In genomic region chr6:110015206-110015605, GRCh38 we compare ENCODE assay signal across 10 cellular contexts. TPM values are rescaled to one million over a fixed set of nuclear protein-coding genes. Genes with fewer than 3 reads are reported as not detected.
"Had no signal": no experiment of that assay in that cellular context is flagged by ENCODE, and none has a peak within 500 bp of the region (broad histone marks: within the 10 kb centered on the region; RNA-seq: fewer than 3 reads in every experiment).

No MANE protein-coding gene starts in this region.

- H3K4me3 ChIP-seq: GM23248, GM23338, HAP-1 had no signal

- H3K9ac ChIP-seq: GM23248 had no signal

- H3K4me2 ChIP-seq: GM23338 had no signal

- H2AFZ ChIP-seq: GM23248, GM23338 had no signal

- H3K27ac ChIP-seq: GM23248 had no signal

- H3K4me1 ChIP-seq: HAP-1 had no signal

- H3K36me3 ChIP-seq: HAP-1 had no signal

- DNase-seq: GM23248, GOT3, H7, H9, HCEC 1CT, HFFc6 had no signal

- H3K9me3 ChIP-seq: HAP-1 had no signal

- ATAC-seq: GM23338, HCT116 had no signal

RNA-seq across cellular contexts. Expression of gene GPR6, which starts 37.1 kb away (rescaled TPM):
- total RNA-seq: GM23248, H4, HFFc6 had no signal
- polyA plus RNA-seq: GM23248, GM23338 had no signal
